In genomic region chr3:14441240-14441919, GRCh38 we compare ENCODE assay signal across 1 cellular context.
TF ChIP-seq lines count a peak whose summit lies in the region.

No MANE protein-coding gene starts in this region.

TF ChIP-seq in HCT116, 20 proteins besides CTCF, POLR2A, EP300 and RAD21 (continued from another document):
- TF ChIP-seq SP1 (IDR thresholded peaks at IDR 0.05; ENCODE audit: low read depth) (no peak), ZNF274 (IDR thresholded peaks at IDR 0.05; ENCODE audit: low read depth, low read length) (no peak), POLR2AphosphoS5 (IDR thresholded peaks at IDR 0.05; ENCODE audit: low read depth, low read length) (no peak), CBX3 (IDR thresholded peaks at IDR 0.05; ENCODE audit: low read depth) (no peak), EZH2 (IDR thresholded peaks at IDR 0.05) (no peak)
